ENCODE assay signal across 15 cellular contexts in genomic region chr22:45905924-45906865, GRCh38.
DNase-seq lines count a peak whose midpoint lies in the region; ATAC-seq, FAIRE-seq and TF ChIP-seq lines count a peak whose summit lies in the region.
"Had no signal": no experiment of that assay in that cellular context is flagged by ENCODE, and none has a peak within 500 bp of the region (broad histone marks: within the 10 kb centered on the region; RNA-seq: fewer than 3 reads in every experiment).

No MANE protein-coding gene starts in this region.

- H2AFZ ChIP-seq in HepG2 (ENCODE audit: low read length), result no peak overlapping the region

- no TSS peak for BruUV-seq in HepG2 (replicated peaks; lab: Mats Ljungman, UMichigan)

- H3K9ac ChIP-seq in HepG2 (ENCODE audit: insufficient read depth, low read depth, low read length) (no peak overlapping the region), endodermal cell (ENCODE audit: extremely low read depth, low read length, poor library complexity, severe bottlenecking) (no peak overlapping the region), colonic mucosa (ENCODE audit: low read depth in 2 of 2, low read length in 2 of 2) (no peak overlapping the region)

- FAIRE-seq in HepG2 (lab: Jason Lieb, UNC), result no peak
- FAIRE-seq: A204.1, G401.6, keratinocyte had no signal

- TF ChIP-seq RAD21 in HepG2 (CRISPR knock-in tag; IDR thresholded peaks at IDR 0.05), result no peak

- intact Hi-C loops in HepG2 (cut with micrococcal nuclease; ENCODE audit: unreplicated experiment) (no loop called here), right lobe of liver (cut with DNase I) (no loop called here), colonic mucosa (cut with DNase I) (no loop called here)

- peaks cover 19 to 74% of the 10 kb centered on the region in 2 experiments for H3K27me3 ChIP-seq in HepG2 (ENCODE audit: control insufficient read depth in 1 of 2, insufficient read depth in 2 of 2, low read length in 2 of 2)
- H3K27me3 ChIP-seq in right lobe of liver, result no peaks in the 10 kb centered on the region
- no peaks in the 10 kb centered on the region for H3K27me3 ChIP-seq in endodermal cell (ENCODE audit: control insufficient read depth, insufficient read depth, low read length, poor library complexity, severe bottlenecking)
- H3K27me3 ChIP-seq in effector memory CD4-positive, alpha-beta T cell (replicated peaks; ENCODE audit: control insufficient read depth, insufficient read depth, low read length, poor library complexity, severe bottlenecking), result no peaks in the 10 kb centered on the region
- peaks cover 6% of the 10 kb centered on the region for H3K27me3 ChIP-seq in colonic mucosa

- TF ChIP-seq CTCF in HepG2 (CRISPR knock-in tag; IDR thresholded peaks at IDR 0.05), result no peak
- no peak for TF ChIP-seq CTCF in right lobe of liver (IDR thresholded peaks at IDR 0.05)
- no peak for TF ChIP-seq CTCF in endodermal cell (conservative IDR thresholded peaks at IDR 0.05)
- TF ChIP-seq CTCF in colonic mucosa (IDR thresholded peaks at IDR 0.05), result no peak

- no peaks in the 10 kb centered on the region for H3K79me2 ChIP-seq in HepG2 (ENCODE audit: insufficient read depth, low read length)

- H3K36me3 Mint-ChIP-seq in endodermal cell (ENCODE audit: low read depth), result no peaks in the 10 kb centered on the region
- H3K36me3 Mint-ChIP-seq: activated naive CD8-positive, alpha-beta T cell treated with anti-CD3 and anti-CD28 coated beads, Interleukin-2, amount 10 ng/mL, durations not matched to agents 7 days and 5 days had no signal

- H3K4me3 ChIP-seq in HepG2 (replicated peaks in 1 of 3; ENCODE audit: insufficient read depth in 1 of 3, low read depth in 2 of 3, low read length in 3 of 3), result no peak overlapping the region
- no peak overlapping the region for H3K4me3 ChIP-seq in right lobe of liver
- no peak overlapping the region for H3K4me3 ChIP-seq in endodermal cell (ENCODE audit: low read length)
- H3K4me3 ChIP-seq in effector memory CD4-positive, alpha-beta T cell (ENCODE audit: insufficient read depth, low read depth, low read length, poor library complexity, severe bottlenecking), result no peak overlapping the region
- no peak overlapping the region for H3K4me3 ChIP-seq in colonic mucosa

- TF ChIP-seq POLR2A in HepG2 (IDR thresholded peaks at IDR 0.05; ENCODE audit: insufficient read depth in 1 of 2, low read depth in 2 of 2, low read length in 2 of 2) (no peak), right lobe of liver (IDR thresholded peaks at IDR 0.05) (no peak)

- H3K4me1 ChIP-seq in HepG2 (ENCODE audit: insufficient read depth, low read length) (peaks cover 14% of the 10 kb centered on the region), right lobe of liver (no peaks in the 10 kb centered on the region), endodermal cell (ENCODE audit: control insufficient read depth, insufficient read depth, low read length) (no peaks in the 10 kb centered on the region), colonic mucosa (no peaks in the 10 kb centered on the region)
- no peaks in the 10 kb centered on the region for H3K4me1 ChIP-seq in effector memory CD4-positive, alpha-beta T cell (ENCODE audit: control insufficient read depth, insufficient read depth, low read length, poor library complexity, severe bottlenecking)

- H3K27me3 Mint-ChIP-seq in endodermal cell (ENCODE audit: insufficient read depth), result no peaks in the 10 kb centered on the region

- TF ChIP-seq EP300 in HepG2 (IDR thresholded peaks at IDR 0.05; ENCODE audit: low read depth in 2 of 2, low read length in 2 of 2) (no peak), HepG2 (CRISPR knock-in tag; IDR thresholded peaks at IDR 0.05; ENCODE audit: borderline replicate concordance) (no peak)

- 0 out of 2 replicates have a peak, but pooled peaks cover 2% of the 10 kb centered on the region for H4K20me1 ChIP-seq in HepG2 (ENCODE audit: insufficient read depth, low read length)

- H3K4me1 Mint-ChIP-seq in endodermal cell, result no peaks in the 10 kb centered on the region
- H3K4me1 Mint-ChIP-seq: activated CD4-positive, alpha-beta memory T cell treated with anti-CD3 and anti-CD28 coated beads, Interleukin-2, amount 10 ng/mL, durations not matched to agents 7 days and 5 days; activated naive CD8-positive, alpha-beta T cell treated with anti-CD3 and anti-CD28 coated beads, Interleukin-2, amount 10 ng/mL, durations not matched to agents 7 days and 5 days had no signal

- 50% methylated on average over 2 of the region's 33 CpGs for WGBS in HepG2 (ENCODE audit: low lambda C conversion rate)
- WGBS in right lobe of liver (ENCODE audit: insufficient coverage, low coverage, low lambda C conversion rate, missing lambda C conversion rate), result 60% methylated on average over 2 of the region's 33 CpGs
- 90 to 91% methylated on average over 16 to 33 of the region's 33 CpGs for WGBS in endodermal cell (ENCODE audit: insufficient coverage in 1 of 2, insufficient read length in 1 of 2), 2 experiments

- no peak overlapping the region for H3K27ac Mint-ChIP-seq in endodermal cell
- H3K27ac Mint-ChIP-seq: activated CD4-positive, alpha-beta memory T cell treated with anti-CD3 and anti-CD28 coated beads, Interleukin-2, amount 10 ng/mL, durations not matched to agents 7 days and 5 days; activated naive CD8-positive, alpha-beta T cell treated with anti-CD3 and anti-CD28 coated beads, Interleukin-2, amount 10 ng/mL, durations not matched to agents 7 days and 5 days had no signal

- in situ Hi-C loops in HepG2 (cut with HindIII; ENCODE audit: extremely low pct_ligation_motif_present, low pct_unique_long_range_greater_than_20kb), result no loop called here

- no peaks in the 10 kb centered on the region for H3K9me3 Mint-ChIP-seq in endodermal cell
- H3K9me3 Mint-ChIP-seq: activated CD4-positive, alpha-beta memory T cell treated with anti-CD3 and anti-CD28 coated beads, Interleukin-2, amount 10 ng/mL, durations not matched to agents 7 days and 5 days; activated naive CD8-positive, alpha-beta T cell treated with anti-CD3 and anti-CD28 coated beads, Interleukin-2, amount 10 ng/mL, durations not matched to agents 7 days and 5 days had no signal

- H3K36me3 ChIP-seq in HepG2 (replicated peaks in 1 of 2; ENCODE audit: control insufficient read depth in 1 of 2, insufficient read depth in 2 of 2, low read length in 2 of 2) (no peaks in the 10 kb centered on the region), right lobe of liver (no peaks in the 10 kb centered on the region), endodermal cell (ENCODE audit: control insufficient read depth, insufficient read depth, low read length) (no peaks in the 10 kb centered on the region), colonic mucosa (no peaks in the 10 kb centered on the region)
- H3K36me3 ChIP-seq in effector memory CD4-positive, alpha-beta T cell (ENCODE audit: control insufficient read depth, insufficient read depth, low read length), result no peaks in the 10 kb centered on the region

- H3K9me3 ChIP-seq in HepG2 (ENCODE audit: low read length) (no peaks in the 10 kb centered on the region), right lobe of liver (no peaks in the 10 kb centered on the region), endodermal cell (ENCODE audit: control insufficient read depth, low read length) (no peaks in the 10 kb centered on the region), colonic mucosa (no peaks in the 10 kb centered on the region)
- no peaks in the 10 kb centered on the region for H3K9me3 ChIP-seq in effector memory CD4-positive, alpha-beta T cell (ENCODE audit: control insufficient read depth, low read length)

- H3K4me3 Mint-ChIP-seq in endodermal cell, result no peak overlapping the region
- H3K4me3 Mint-ChIP-seq: activated CD4-positive, alpha-beta memory T cell treated with anti-CD3 and anti-CD28 coated beads, Interleukin-2, amount 10 ng/mL, durations not matched to agents 7 days and 5 days; activated naive CD8-positive, alpha-beta T cell treated with anti-CD3 and anti-CD28 coated beads, Interleukin-2, amount 10 ng/mL, durations not matched to agents 7 days and 5 days had no signal

- POLR2A ChIA-PET in HepG2 (lab: Yijun Ruan, JAX), result no interaction called here

- CTCF ChIA-PET in HepG2 (lab: Yijun Ruan, JAX; ENCODE audit: low intra/inter-chr PET ratio, low total read pairs), result no interaction called here

- no peak overlapping the region for H3K4me2 ChIP-seq in HepG2 (ENCODE audit: low read depth, low read length)

- H3K27ac ChIP-seq in HepG2 (ENCODE audit: extremely low read length, insufficient read depth, low read length) (no peak overlapping the region), right lobe of liver (no peak overlapping the region), endodermal cell (ENCODE audit: low read depth, low read length) (peak overlapping the region; percentile 61), colonic mucosa (no peak overlapping the region)
- no peak overlapping the region for H3K27ac ChIP-seq in effector memory CD4-positive, alpha-beta T cell (ENCODE audit: insufficient read depth, low read length, poor library complexity, severe bottlenecking)

- ATAC-seq in HepG2, result no peak
- ATAC-seq in right lobe of liver, result no peak

- DNase-seq in HepG2 (ENCODE audit: low spot score) (no peak), right lobe of liver (no peak), endodermal cell (no peak), left kidney (ENCODE audit: low read depth, low spot score) (peak; percentile 55), SKM-1 (lab: John Stamatoyannopoulos, UW; ENCODE audit: unreplicated experiment) (no peak), colonic mucosa (no peak)
- no peak for DNase-seq in effector memory CD4-positive, alpha-beta T cell
- no peak for DNase-seq in activated CD8-positive, alpha-beta memory T cell treated with anti-CD3 and anti-CD28 coated beads for 24 hours
- DNase-seq: activated CD4-positive, alpha-beta memory T cell treated with anti-CD3 and anti-CD28 coated beads, Interleukin-2, amount 10 ng/mL, durations not matched to agents 7 days and 5 days; activated naive CD8-positive, alpha-beta T cell treated with anti-CD3 and anti-CD28 coated beads, Interleukin-2, amount 10 ng/mL, durations not matched to agents 7 days and 5 days; NCI-H1436 treated with DMSO at 0.1 percent for 48 hours; T-helper 1 cell had no signal

TF ChIP-seq in HepG2, 621 proteins besides CTCF, POLR2A, EP300 and RAD21:
- TF ChIP-seq ZNF629 (CRISPR knock-in tag; conservative IDR thresholded peaks at IDR 0.05) (peak; percentile 86; the same call in 1 of the 2 replicates), DRAP1 (CRISPR knock-in tag; IDR thresholded peaks at IDR 0.05) (no peak)
TF ChIP-seq in HepG2: peak in this region for 1.
